ENCODE assay signal across 8 cellular contexts in genomic region chr16:11682655-11683096, GRCh38. TPM values are rescaled to one million over a fixed set of nuclear protein-coding genes. Genes with fewer than 3 reads are reported as not detected.
DNase-seq lines count a peak whose midpoint lies in the region; ATAC-seq, FAIRE-seq and TF ChIP-seq lines count a peak whose summit lies in the region.

No MANE protein-coding gene starts in this region.

- no peak overlapping the region for H4K8ac ChIP-seq in trophoblast cell (ENCODE audit: low read depth, low read length)

- no peak overlapping the region for H4K91ac ChIP-seq in trophoblast cell (ENCODE audit: low read depth, low read length)

- peaks cover 28% of the 10 kb centered on the region for H3K4me1 Mint-ChIP-seq in astrocyte (ENCODE audit: low read depth, unreplicated experiment)

- DNase-seq in astrocyte (ENCODE audit: low read depth) (peak; percentile 98), trophoblast cell (peak; percentile 10 to 32), DMS114 treated with DMSO at 0.1 percent for 48 hours (lab: John Stamatoyannopoulos, UW; ENCODE audit: unreplicated experiment) (no peak), NCI-H82 treated with DMSO at 0.1 percent for 48 hours (lab: John Stamatoyannopoulos, UW; ENCODE audit: unreplicated experiment) (no peak), NCI-H1436 (lab: John Stamatoyannopoulos, UW) (no peak)

- no peak overlapping the region for H3K18ac ChIP-seq in trophoblast cell (ENCODE audit: low read length)

- no peak overlapping the region for H3K4me3 Mint-ChIP-seq in astrocyte (ENCODE audit: unreplicated experiment)

- H3K27me3 ChIP-seq in astrocyte (ENCODE audit: insufficient read depth, low read length) (no peaks in the 10 kb centered on the region), trophoblast cell (ENCODE audit: insufficient read depth, low read length) (no peaks in the 10 kb centered on the region)

- H2BK120ac ChIP-seq in trophoblast cell (ENCODE audit: insufficient read depth, low read length, poor library complexity): no peak overlapping the region

- H3K9me3 ChIP-seq in astrocyte (ENCODE audit: insufficient read depth, low read depth, low read length) (no peaks in the 10 kb centered on the region), trophoblast cell (ENCODE audit: insufficient read depth, low read depth, low read length) (no peaks in the 10 kb centered on the region)

- H3K4me3 ChIP-seq in astrocyte (ENCODE audit: insufficient read depth, low read depth, low read length) (no peak overlapping the region), trophoblast cell (ENCODE audit: low read depth, low read length) (no peak overlapping the region)

- H2BK12ac ChIP-seq in trophoblast cell (ENCODE audit: low read length): no peak overlapping the region

- peaks cover 22% of the 10 kb centered on the region for H3K36me3 Mint-ChIP-seq in astrocyte (ENCODE audit: low read depth, unreplicated experiment)

- no peak overlapping the region for H3K23ac ChIP-seq in trophoblast cell (ENCODE audit: low read length)

- H3K9ac ChIP-seq in astrocyte (ENCODE audit: low read length) (peak overlapping the region; percentile 62), trophoblast cell (ENCODE audit: low read length) (no peak overlapping the region)

- no peak for TF ChIP-seq CTCF in astrocyte (IDR thresholded peaks at IDR 0.05; ENCODE audit: insufficient read depth, low read depth, low read length)

- H3K4me1 ChIP-seq in astrocyte (ENCODE audit: insufficient read depth, low read length) (peaks cover 25% of the 10 kb centered on the region), trophoblast cell (ENCODE audit: control insufficient read depth in 1 of 2, insufficient read depth in 2 of 2, low read length in 2 of 2) (peaks cover 2 to 3% of the 10 kb centered on the region in 2 experiments)

- H3K79me1 ChIP-seq in trophoblast cell (ENCODE audit: low read length): no peaks in the 10 kb centered on the region

- H4K20me1 ChIP-seq in astrocyte (ENCODE audit: insufficient read depth, low read length): peaks cover 73% of the 10 kb centered on the region

- H3K36me3 ChIP-seq in astrocyte (ENCODE audit: insufficient read depth, low read length) (peaks cover 19% of the 10 kb centered on the region), trophoblast cell (ENCODE audit: control insufficient read depth in 1 of 2, insufficient read depth in 2 of 2, low read length in 2 of 2) (peaks cover 32 to 46% of the 10 kb centered on the region in 2 experiments)

- H2AK5ac ChIP-seq in trophoblast cell (ENCODE audit: low read length): no peak overlapping the region

- no peaks in the 10 kb centered on the region for H3K27me3 Mint-ChIP-seq in astrocyte (ENCODE audit: low read depth, unreplicated experiment)

- no peaks in the 10 kb centered on the region for H3K9me3 Mint-ChIP-seq in astrocyte (ENCODE audit: unreplicated experiment)

- peak overlapping the region; percentile 46 for H3K4me2 ChIP-seq in astrocyte (ENCODE audit: low read length)
- no peak overlapping the region for H3K4me2 ChIP-seq in trophoblast cell (ENCODE audit: low read length)

- H3K14ac ChIP-seq in trophoblast cell (ENCODE audit: low read length): no peak overlapping the region

- ATAC-seq in GM18502 (IDR thresholded peaks at IDR 0.05; ENCODE audit: poor library complexity, unreplicated experiment) (peak; percentile 25), HG03354 (IDR thresholded peaks at IDR 0.05; ENCODE audit: poor library complexity, severe bottlenecking, unreplicated experiment) (peak; percentile 32), HG02870 (IDR thresholded peaks at IDR 0.05; ENCODE audit: unreplicated experiment) (no peak)

- WGBS in trophoblast cell (ENCODE audit: extremely low coverage, insufficient coverage, insufficient read length): no CpG with 5 or more reads among the region's 5 CpGs

- no peak overlapping the region for H4K12ac ChIP-seq in trophoblast cell (ENCODE audit: low read depth, low read length)

- H2BK5ac ChIP-seq in trophoblast cell (ENCODE audit: low read depth, low read length, poor library complexity): no peak overlapping the region

- FAIRE-seq in astrocyte (lab: Jason Lieb, UNC): no peak

- peaks cover 7% of the 10 kb centered on the region for H3K79me2 ChIP-seq in astrocyte (ENCODE audit: insufficient read depth, low read length)
- no peaks in the 10 kb centered on the region for H3K79me2 ChIP-seq in trophoblast cell (ENCODE audit: control insufficient read depth, insufficient read depth, low read length, poor library complexity)

- H3K27ac ChIP-seq in astrocyte (ENCODE audit: low read depth, low read length) (peak overlapping the region; percentile 72), trophoblast cell (ENCODE audit: low read depth, low read length) (no peak overlapping the region)

- no peak overlapping the region for H3K4ac ChIP-seq in trophoblast cell (ENCODE audit: low read depth, low read length)

- H3K27ac Mint-ChIP-seq in astrocyte (ENCODE audit: unreplicated experiment): peak overlapping the region; percentile 21

- no peak overlapping the region for H2AFZ ChIP-seq in astrocyte (ENCODE audit: low read depth, low read length)
- no peak overlapping the region for H2AFZ ChIP-seq in trophoblast cell (ENCODE audit: insufficient read depth, low read length, poor library complexity)

RNA-seq across cellular contexts. Expression of gene SNN, which starts 14.4 kb away (rescaled TPM):
- 12.2 and 16.7 TPM in 2 replicates for total RNA-seq in astrocyte
- polyA plus RNA-seq in trophoblast cell (2013): 29.9 and 30.4 TPM in 2 replicates

RNA-seq across cellular contexts. Expression of gene TXNDC11, which starts 60.0 kb away (rescaled TPM):
- 29.0 and 34.9 TPM in 2 replicates for total RNA-seq in astrocyte
- 27.9 and 29.6 TPM in 2 replicates for polyA plus RNA-seq in trophoblast cell (2013)

Comparison
In these comparisons a context has a peak if more than half of its experiments do, and no peak if none do; other contexts are left out.
1. DNase-seq: peak in astrocyte (single experiment) and trophoblast cell (2 of 2); none in DMS114 treated with DMSO at 0.1 percent for 48 hours (single experiment), NCI-H82 treated with DMSO at 0.1 percent for 48 hours (single experiment) and NCI-H1436 (single experiment).